19 cellular contexts compared by ENCODE assay signal in genomic region chr11:134387501-134387900, GRCh38. TPM values are rescaled to one million over a fixed set of nuclear protein-coding genes. Genes with fewer than 3 reads are reported as not detected.
DNase-seq lines count a peak whose midpoint lies in the region; ATAC-seq and TF ChIP-seq lines count a peak whose summit lies in the region.
"Had no signal": no experiment of that assay in that cellular context is flagged by ENCODE, and none has a peak within 500 bp of the region (broad histone marks: within the 10 kb centered on the region; RNA-seq: fewer than 3 reads in every experiment).

No MANE protein-coding gene starts in this region.

- no peak overlapping the region for H4K8ac ChIP-seq in trophoblast cell (ENCODE audit: low read depth, low read length)

- H3K79me2 ChIP-seq in MM.1S (ENCODE audit: low read length), result no peaks in the 10 kb centered on the region
- H3K79me2 ChIP-seq in trophoblast cell (ENCODE audit: control insufficient read depth, insufficient read depth, low read length, poor library complexity), result no peaks in the 10 kb centered on the region

- no peak for ATAC-seq in activated T-helper 17 cell treated with anti-CD3 and anti-CD28 coated beads, Interleukin-2, amount 50 U/mL, for 72 hours (replicated peaks)
- ATAC-seq in natural killer cell, result peak; percentile 34 to 47 (median 44)
- ATAC-seq in activated CD8-positive, alpha-beta T cell treated with anti-CD3 and anti-CD28 coated beads for 36 hours, result no peak

- TF ChIP-seq CTCF in natural killer cell (IDR thresholded peaks at IDR 0.05) (no peak), MM.1S (IDR thresholded peaks at IDR 0.05; ENCODE audit: low read length) (no peak)
- no peak for TF ChIP-seq CTCF in activated CD8-positive, alpha-beta T cell treated with anti-CD3 and anti-CD28 coated beads for 36 hours (IDR thresholded peaks at IDR 0.05)

- H3K9me3 Mint-ChIP-seq in activated CD4-positive, alpha-beta T cell treated with anti-CD3 and anti-CD28 coated beads, Interleukin-2, amount 10 ng/mL, durations not matched to agents 24 days and 14 days, result no peaks in the 10 kb centered on the region
- peaks cover 0 to 2% (median 0%) of the 10 kb centered on the region in 8 donors for H3K9me3 Mint-ChIP-seq in CD4-positive, alpha-beta memory T cell
- H3K9me3 Mint-ChIP-seq in activated T-helper 17 cell treated with anti-CD3 and anti-CD28 coated beads, Interleukin-2, amount 50 U/mL, for 72 hours, result no peaks in the 10 kb centered on the region
- H3K9me3 Mint-ChIP-seq in natural killer cell, result no peaks in the 10 kb centered on the region
- H3K9me3 Mint-ChIP-seq in activated CD8-positive, alpha-beta T cell treated with anti-CD3 and anti-CD28 coated beads for 36 hours, result no peaks in the 10 kb centered on the region
- H3K9me3 Mint-ChIP-seq: CD4-positive, alpha-beta T cell had no signal

- no peak overlapping the region for H2BK120ac ChIP-seq in trophoblast cell (ENCODE audit: insufficient read depth, low read length, poor library complexity)

- H3K27ac Mint-ChIP-seq in activated CD4-positive, alpha-beta T cell treated with anti-CD3 and anti-CD28 coated beads, Interleukin-2, amount 10 ng/mL, durations not matched to agents 24 days and 14 days, result no peak overlapping the region
- no peak overlapping the region for H3K27ac Mint-ChIP-seq in CD4-positive, alpha-beta memory T cell
- no peak overlapping the region for H3K27ac Mint-ChIP-seq in activated T-helper 17 cell treated with anti-CD3 and anti-CD28 coated beads, Interleukin-2, amount 50 U/mL, for 72 hours
- H3K27ac Mint-ChIP-seq in natural killer cell, result peak overlapping the region; percentile 6 to 81
- no peak overlapping the region for H3K27ac Mint-ChIP-seq in activated CD8-positive, alpha-beta T cell treated with anti-CD3 and anti-CD28 coated beads for 36 hours
- H3K27ac Mint-ChIP-seq: B cell; CD4-positive, alpha-beta T cell had no signal

- peak overlapping the region; percentile 28 for H3K4me3 Mint-ChIP-seq in activated CD4-positive, alpha-beta T cell treated with anti-CD3 and anti-CD28 coated beads, Interleukin-2, amount 10 ng/mL, durations not matched to agents 24 days and 14 days
- peak overlapping the region in 7 of 8 donors; percentile 49 to 83 (median 71) for H3K4me3 Mint-ChIP-seq in CD4-positive, alpha-beta memory T cell
- peak overlapping the region; percentile 7 for H3K4me3 Mint-ChIP-seq in activated T-helper 17 cell treated with anti-CD3 and anti-CD28 coated beads, Interleukin-2, amount 50 U/mL, for 72 hours
- H3K4me3 Mint-ChIP-seq in natural killer cell, result peak overlapping the region; percentile 79
- no peak overlapping the region for H3K4me3 Mint-ChIP-seq in activated CD8-positive, alpha-beta T cell treated with anti-CD3 and anti-CD28 coated beads for 36 hours
- H3K4me3 Mint-ChIP-seq: B cell; CD4-positive, alpha-beta T cell had no signal

- no peaks in the 10 kb centered on the region for H4K20me1 ChIP-seq in MM.1S (ENCODE audit: insufficient read depth, low read length)

- H2AK5ac ChIP-seq in trophoblast cell (ENCODE audit: low read length), result no peak overlapping the region

- H3K9me3 ChIP-seq in CD4-positive, alpha-beta memory T cell (ENCODE audit: control insufficient read depth in 1 of 2, low read length in 2 of 2), result no peaks in the 10 kb centered on the region
- H3K9me3 ChIP-seq in MM.1S (replicated peaks; ENCODE audit: insufficient read depth, low read length) (no peaks in the 10 kb centered on the region), trophoblast cell (ENCODE audit: insufficient read depth, low read depth, low read length) (peaks cover 4% of the 10 kb centered on the region)

- H3K27ac ChIP-seq in CD4-positive, alpha-beta memory T cell (ENCODE audit: low read depth, low read length), result no peak overlapping the region
- H3K27ac ChIP-seq in MM.1S (ENCODE audit: low read length) (no peak overlapping the region), trophoblast cell (ENCODE audit: low read depth, low read length) (no peak overlapping the region)

- H3K4ac ChIP-seq in trophoblast cell (ENCODE audit: low read depth, low read length), result no peak overlapping the region

- H3K9ac ChIP-seq in MM.1S (ENCODE audit: low read length) (no peak overlapping the region), trophoblast cell (ENCODE audit: low read length) (no peak overlapping the region)

- H3K4me3 ChIP-seq in CD4-positive, alpha-beta memory T cell (ENCODE audit: low read length in 2 of 2), result no peak overlapping the region
- no peak overlapping the region for H3K4me3 ChIP-seq in MM.1S (ENCODE audit: low read length)
- H3K4me3 ChIP-seq in trophoblast cell (ENCODE audit: low read depth, low read length), result no peak overlapping the region

- H3K36me3 ChIP-seq in CD4-positive, alpha-beta memory T cell (ENCODE audit: insufficient read depth, low read length), result no peaks in the 10 kb centered on the region
- H3K36me3 ChIP-seq in MM.1S (replicated peaks; ENCODE audit: insufficient read depth, low read length) (no peaks in the 10 kb centered on the region), trophoblast cell (ENCODE audit: control insufficient read depth in 1 of 2, insufficient read depth in 2 of 2, low read length in 2 of 2) (no peaks in the 10 kb centered on the region)

- no peak overlapping the region for H3K14ac ChIP-seq in trophoblast cell (ENCODE audit: low read length)

- H2AFZ ChIP-seq in MM.1S (ENCODE audit: low read length) (no peak overlapping the region), trophoblast cell (ENCODE audit: insufficient read depth, low read length, poor library complexity) (no peak overlapping the region)

- peaks cover 19% of the 10 kb centered on the region for H3K4me1 Mint-ChIP-seq in activated CD4-positive, alpha-beta T cell treated with anti-CD3 and anti-CD28 coated beads, Interleukin-2, amount 10 ng/mL, durations not matched to agents 24 days and 14 days
- peaks cover 19 to 31% (median 21%) of the 10 kb centered on the region in 4 donors for H3K4me1 Mint-ChIP-seq in CD4-positive, alpha-beta memory T cell
- H3K4me1 Mint-ChIP-seq in activated T-helper 17 cell treated with anti-CD3 and anti-CD28 coated beads, Interleukin-2, amount 50 U/mL, for 72 hours, result peaks cover 19% of the 10 kb centered on the region
- peaks cover 68 to 74% of the 10 kb centered on the region in 2 donors for H3K4me1 Mint-ChIP-seq in natural killer cell
- H3K4me1 Mint-ChIP-seq in activated CD8-positive, alpha-beta T cell treated with anti-CD3 and anti-CD28 coated beads for 36 hours (ENCODE audit: low read depth), result peaks cover 17% of the 10 kb centered on the region
- H3K4me1 Mint-ChIP-seq: B cell had no signal

- no peak overlapping the region for H2BK12ac ChIP-seq in trophoblast cell (ENCODE audit: low read length)

- peaks cover 24% of the 10 kb centered on the region for H3K4me1 ChIP-seq in CD4-positive, alpha-beta memory T cell (ENCODE audit: insufficient read depth, low read length)
- H3K4me1 ChIP-seq in MM.1S (ENCODE audit: low read length), result no peaks in the 10 kb centered on the region
- no peaks in the 10 kb centered on the region for H3K4me1 ChIP-seq in trophoblast cell (ENCODE audit: control insufficient read depth in 1 of 2, insufficient read depth in 2 of 2, low read length in 2 of 2)

- H3K79me1 ChIP-seq in trophoblast cell (ENCODE audit: low read length), result no peaks in the 10 kb centered on the region

- no peaks in the 10 kb centered on the region for H3F3A ChIP-seq in MM.1S (ENCODE audit: insufficient read depth, low read length)

- H3K4me2 ChIP-seq in MM.1S (ENCODE audit: low read depth, low read length), result no peak overlapping the region
- no peak overlapping the region for H3K4me2 ChIP-seq in trophoblast cell (ENCODE audit: low read length)

- H3K23ac ChIP-seq in trophoblast cell (ENCODE audit: low read length), result no peak overlapping the region

- POLR2A ChIA-PET in CD4-positive, alpha-beta memory T cell (lab: Charles Lee; ENCODE audit: partially characterized antibody), result no interaction called here
- POLR2A ChIA-PET in activated CD8-positive, alpha-beta T cell treated with anti-CD3 and anti-CD28 coated beads for 36 hours (lab: Charles Lee), result no interaction called here

- no peak overlapping the region for H4K91ac ChIP-seq in trophoblast cell (ENCODE audit: low read depth, low read length)

- H3K27me3 Mint-ChIP-seq in activated CD4-positive, alpha-beta T cell treated with anti-CD3 and anti-CD28 coated beads, Interleukin-2, amount 10 ng/mL, durations not matched to agents 24 days and 14 days, result peaks cover 2% of the 10 kb centered on the region
- H3K27me3 Mint-ChIP-seq in CD4-positive, alpha-beta memory T cell, result peaks cover 9 to 17% of the 10 kb centered on the region in 2 donors
- H3K27me3 Mint-ChIP-seq in activated T-helper 17 cell treated with anti-CD3 and anti-CD28 coated beads, Interleukin-2, amount 50 U/mL, for 72 hours, result peaks cover 9% of the 10 kb centered on the region
- H3K27me3 Mint-ChIP-seq in natural killer cell (ENCODE audit: low read depth in 2 of 2), result peaks cover 0 to 3% of the 10 kb centered on the region in 2 donors
- H3K27me3 Mint-ChIP-seq in activated CD8-positive, alpha-beta T cell treated with anti-CD3 and anti-CD28 coated beads for 36 hours, result peaks cover 29% of the 10 kb centered on the region

- no peaks in the 10 kb centered on the region for H3K9me2 ChIP-seq in MM.1S (replicated peaks; ENCODE audit: insufficient read depth, low read length)

- H3K27me3 ChIP-seq in CD4-positive, alpha-beta memory T cell (ENCODE audit: insufficient read depth, low read length), result no peaks in the 10 kb centered on the region
- H3K27me3 ChIP-seq in MM.1S (replicated peaks; ENCODE audit: insufficient read depth, low read length), result no peaks in the 10 kb centered on the region
- H3K27me3 ChIP-seq in trophoblast cell (ENCODE audit: insufficient read depth, low read length), result no peaks in the 10 kb centered on the region

- intact Hi-C loops in activated CD4-positive, alpha-beta T cell treated with anti-CD3 and anti-CD28 coated beads, Interleukin-2, amount 10 ng/mL, durations not matched to agents 24 days and 14 days (cut with micrococcal nuclease), result no loop called here
- intact Hi-C loops in CD4-positive, alpha-beta memory T cell (cut with micrococcal nuclease), result no loop called here
- intact Hi-C loops in natural killer cell (cut with micrococcal nuclease), result no loop called here
- intact Hi-C loops in activated CD8-positive, alpha-beta T cell treated with anti-CD3 and anti-CD28 coated beads for 36 hours (cut with micrococcal nuclease), result no loop called here

- no peaks in the 10 kb centered on the region for H3K36me3 Mint-ChIP-seq in activated CD4-positive, alpha-beta T cell treated with anti-CD3 and anti-CD28 coated beads, Interleukin-2, amount 10 ng/mL, durations not matched to agents 24 days and 14 days (ENCODE audit: low read depth)
- H3K36me3 Mint-ChIP-seq in CD4-positive, alpha-beta memory T cell, result no peaks in the 10 kb centered on the region
- H3K36me3 Mint-ChIP-seq in activated T-helper 17 cell treated with anti-CD3 and anti-CD28 coated beads, Interleukin-2, amount 50 U/mL, for 72 hours (ENCODE audit: low read depth), result no peaks in the 10 kb centered on the region
- H3K36me3 Mint-ChIP-seq in natural killer cell, result no peaks in the 10 kb centered on the region
- H3K36me3 Mint-ChIP-seq in activated CD8-positive, alpha-beta T cell treated with anti-CD3 and anti-CD28 coated beads for 36 hours (ENCODE audit: low read depth), result no peaks in the 10 kb centered on the region

- CTCF ChIA-PET in CD4-positive, alpha-beta memory T cell (lab: Charles Lee; ENCODE audit: partially characterized antibody), result no interaction called here
- CTCF ChIA-PET in activated CD8-positive, alpha-beta T cell treated with anti-CD3 and anti-CD28 coated beads for 36 hours (lab: Charles Lee), result no interaction called here

- no peak overlapping the region for H4K12ac ChIP-seq in trophoblast cell (ENCODE audit: low read depth, low read length)

- DNase-seq in activated CD4-positive, alpha-beta T cell treated with anti-CD3 and anti-CD28 coated beads, Interleukin-2, amount 10 ng/mL, durations not matched to agents 24 days and 14 days, result no peak
- no peak for DNase-seq in activated CD4-positive, alpha-beta T cell treated with anti-CD3 and anti-CD28 coated beads for 4 hours
- no peak for DNase-seq in CD4-positive, alpha-beta memory T cell
- no peak for DNase-seq in natural killer cell
- DNase-seq in MM.1S, result no peak
- DNase-seq in trophoblast cell, result no peak
- no peak for DNase-seq in activated CD8-positive, alpha-beta T cell treated with anti-CD3 and anti-CD28 coated beads for 36 hours
- DNase-seq: Calu3; CD4-positive, alpha-beta T cell; DMS53; KG1; NCI-H1417; NCI-H187; NCI-H2107; NCI-H510A treated with DMSO at 0.1 percent for 48 hours; NCI-H82; SHP77 had no signal

- no peak overlapping the region for H2BK5ac ChIP-seq in trophoblast cell (ENCODE audit: low read depth, low read length, poor library complexity)

- no peak overlapping the region for H3K18ac ChIP-seq in trophoblast cell (ENCODE audit: low read length)

- WGBS in trophoblast cell (ENCODE audit: extremely low coverage, insufficient coverage, insufficient read length), result no CpG with 5 or more reads among the region's 21 CpGs

RNA-seq across cellular contexts. Expression of gene B3GAT1, which starts 24.5 kb away (rescaled TPM):
- 0.16 and 0.28 TPM in 2 replicates for total RNA-seq in activated CD4-positive, alpha-beta T cell treated with anti-CD3 and anti-CD28 coated beads, Interleukin-2, amount 10 ng/mL, durations not matched to agents 24 days and 14 days
- total RNA-seq in CD4-positive, alpha-beta memory T cell, result under 1 TPM; 0.44 to 0.47 TPM
- polyA plus RNA-seq in CD4-positive, alpha-beta memory T cell, result not detected
- under 1 TPM; 0.16 to 0.17 TPM for total RNA-seq in activated T-helper 17 cell treated with anti-CD3 and anti-CD28 coated beads, Interleukin-2, amount 50 U/mL, for 72 hours
- total RNA-seq in natural killer cell, result 10 to 100 TPM; 41.3 to 78.4 (median 65.1) TPM
- polyA plus RNA-seq in trophoblast cell (2013), result 0.06 and 0.07 TPM in 2 replicates
- total RNA-seq in activated CD8-positive, alpha-beta T cell treated with anti-CD3 and anti-CD28 coated beads for 36 hours, result under 1 TPM in 1 of 2 experiments, not detected in 1; 0.07 TPM
- total RNA-seq: B cell had no signal

RNA-seq across cellular contexts. Expression of gene GLB1L2, which starts 55.7 kb away (rescaled TPM):
- 10.2 and 11.2 TPM in 2 replicates for total RNA-seq in activated CD4-positive, alpha-beta T cell treated with anti-CD3 and anti-CD28 coated beads, Interleukin-2, amount 10 ng/mL, durations not matched to agents 24 days and 14 days
- 1 to 10 TPM; 1.2 to 1.5 TPM for total RNA-seq in CD4-positive, alpha-beta memory T cell
- under 1 TPM; 0.43 to 0.79 TPM for polyA plus RNA-seq in CD4-positive, alpha-beta memory T cell
- 1 to 10 TPM; 2.0 to 4.0 TPM for total RNA-seq in activated T-helper 17 cell treated with anti-CD3 and anti-CD28 coated beads, Interleukin-2, amount 50 U/mL, for 72 hours
- total RNA-seq in natural killer cell, result 1 to 10 TPM in 1 of 3 donors, under 1 TPM in 2; 0.57 to 3.3 (median 0.61) TPM
- polyA plus RNA-seq in trophoblast cell (2013), result 0.18 and 0.24 TPM in 2 replicates
- total RNA-seq in activated CD8-positive, alpha-beta T cell treated with anti-CD3 and anti-CD28 coated beads for 36 hours, result 1 to 10 TPM; 4.7 to 6.0 TPM

Comparison
In these comparisons a context has a peak if more than half of its experiments do, and no peak if none do; other contexts are left out.
1. H3K27ac Mint-ChIP-seq: peak in natural killer cell (2 of 2); none in activated CD4-positive, alpha-beta T cell treated with anti-CD3 and anti-CD28 coated beads, Interleukin-2, amount 10 ng/mL, durations not matched to agents 24 days and 14 days (single experiment), CD4-positive, alpha-beta memory T cell (0 of 7), activated T-helper 17 cell treated with anti-CD3 and anti-CD28 coated beads, Interleukin-2, amount 50 U/mL, for 72 hours (single experiment) and activated CD8-positive, alpha-beta T cell treated with anti-CD3 and anti-CD28 coated beads for 36 hours (single experiment).
2. ATAC-seq: peak in natural killer cell (3 of 3); none in activated T-helper 17 cell treated with anti-CD3 and anti-CD28 coated beads, Interleukin-2, amount 50 U/mL, for 72 hours (single experiment) and activated CD8-positive, alpha-beta T cell treated with anti-CD3 and anti-CD28 coated beads for 36 hours (single experiment).
3. RNA of gene B3GAT1, which starts 24.5 kb away (total RNA-seq): 41.3 to 78.4 TPM in natural killer cell; 0.44 to 0.47 TPM in CD4-positive, alpha-beta memory T cell, 0.16 to 0.17 TPM in activated T-helper 17 cell treated with anti-CD3 and anti-CD28 coated beads, Interleukin-2, amount 50 U/mL, for 72 hours, 0.16 to 0.28 TPM in activated CD4-positive, alpha-beta T cell treated with anti-CD3 and anti-CD28 coated beads, Interleukin-2, amount 10 ng/mL, durations not matched to agents 24 days and 14 days and 0.07 TPM in activated CD8-positive, alpha-beta T cell treated with anti-CD3 and anti-CD28 coated beads for 36 hours; every median in the first group is over 10 times any median in the second.